In the genomic region with DNA sequence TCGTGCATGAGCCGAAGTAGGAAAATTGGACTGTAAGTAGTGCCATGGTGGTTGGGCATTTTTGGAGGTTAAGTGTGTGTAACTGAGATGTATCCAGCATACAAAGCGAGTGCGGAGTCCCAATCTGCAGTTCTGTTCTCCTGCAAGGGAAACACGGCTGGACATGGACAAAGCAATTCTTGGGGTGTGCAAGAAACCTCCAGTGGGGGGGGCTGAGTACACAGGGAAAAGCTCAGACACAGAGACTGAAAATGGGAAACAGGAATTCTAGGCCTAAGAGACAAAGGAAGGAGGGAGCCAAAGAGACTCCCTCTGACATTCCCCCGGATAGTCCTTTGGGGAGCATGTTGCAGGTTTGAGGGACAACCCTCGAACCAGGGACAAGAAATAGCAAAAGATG, we compare ENCODE assay signal across 12 cellular contexts.
A peak's percentile ranks its signal among the peaks of the same experiment; 100 is the strongest.
DNase-seq lines count a peak whose midpoint lies in the region; ATAC-seq and TF ChIP-seq lines count a peak whose summit lies in the region.
"Had no signal": no experiment of that assay in that cellular context is flagged by ENCODE, and none has a peak within 500 bp of the region (broad histone marks: within the 10 kb centered on the region; RNA-seq: fewer than 3 reads in every experiment).

No MANE protein-coding gene starts in this region.

- H4K8ac ChIP-seq in mesenchymal stem cell (ENCODE audit: low read length) = no peak overlapping the region

- H3K9me2 ChIP-seq in OCI-LY1 (ENCODE audit: low read depth, low read length) = no peaks in the 10 kb centered on the region

- H3K4me1 ChIP-seq in OCI-LY1 (ENCODE audit: insufficient read depth, low read length, severe bottlenecking) (no peaks in the 10 kb centered on the region), mesenchymal stem cell (ENCODE audit: control insufficient read depth, insufficient read depth, low read depth, low read length) (no peaks in the 10 kb centered on the region)
- H3K4me1 ChIP-seq: prostate gland had no signal

- no peaks in the 10 kb centered on the region for H3K9me3 Mint-ChIP-seq in endothelial cell (ENCODE audit: unreplicated experiment)

- peak; percentile 7; the same call in 1 of the 2 replicates for TF ChIP-seq CTCF in OCI-LY1 (IDR thresholded peaks at IDR 0.05; ENCODE audit: low read length)
- TF ChIP-seq CTCF in endothelial cell (IDR thresholded peaks at IDR 0.05; ENCODE audit: unreplicated experiment) = no peak

- H3K4me1 Mint-ChIP-seq in endothelial cell (ENCODE audit: unreplicated experiment) = no peaks in the 10 kb centered on the region

- H2BK15ac ChIP-seq in mesenchymal stem cell (ENCODE audit: low read depth, poor library complexity, severe bottlenecking) = no peak overlapping the region

- no peaks in the 10 kb centered on the region for H3F3A ChIP-seq in OCI-LY1 (ENCODE audit: insufficient read depth, low read length)

- no peaks in the 10 kb centered on the region for H3K9me3 ChIP-seq in OCI-LY1 (ENCODE audit: low read length)
- no peaks in the 10 kb centered on the region for H3K9me3 ChIP-seq in mesenchymal stem cell (ENCODE audit: control insufficient read depth, low read length)
- H3K9me3 ChIP-seq: prostate gland had no signal

- no peak overlapping the region for H3K4me3 Mint-ChIP-seq in endothelial cell (ENCODE audit: unreplicated experiment)

- peak; percentile 39 for DNase-seq in EL
- peak; percentile 8 for DNase-seq in endothelial cell (ENCODE audit: low spot score)
- DNase-seq in mesenchymal stem cell = peak; percentile 27
- DNase-seq in iPS-NIHi7 (ENCODE audit: extremely low spot score) = no peak
- DNase-seq: activated CD4-positive, alpha-beta T cell treated with anti-CD3 and anti-CD28 coated beads for 1 hour; activated gamma-delta T cell; islet precursor cell had no signal

- H3K4me3 ChIP-seq in OCI-LY1 (ENCODE audit: low read depth, low read length, poor library complexity, severe bottlenecking) = no peak overlapping the region
- H3K4me3 ChIP-seq in mesenchymal stem cell (ENCODE audit: insufficient read depth in 1 of 2, low read depth in 1 of 2, low read length in 2 of 2) = no peak overlapping the region
- H3K4me3 ChIP-seq: prostate gland had no signal

- no peak overlapping the region for H2BK5ac ChIP-seq in mesenchymal stem cell (ENCODE audit: low read depth, low read length, poor library complexity, severe bottlenecking)

- H3K23ac ChIP-seq in mesenchymal stem cell (ENCODE audit: low read length in 2 of 2) = no peak overlapping the region

- WGBS in mesenchymal stem cell = 96% methylated on average over 7 of the region's 7 CpGs

- no peak overlapping the region for H4K91ac ChIP-seq in mesenchymal stem cell (ENCODE audit: low read length)

- ATAC-seq in GM19395 (IDR thresholded peaks at IDR 0.05; ENCODE audit: unreplicated experiment) (no peak), HG03354 (IDR thresholded peaks at IDR 0.05; ENCODE audit: poor library complexity, severe bottlenecking, unreplicated experiment) (no peak), GM21737 (IDR thresholded peaks at IDR 0.05; ENCODE audit: unreplicated experiment) (no peak)

- H4K20me1 ChIP-seq in OCI-LY1 (ENCODE audit: insufficient read depth, low read length) = no peaks in the 10 kb centered on the region

- no peak overlapping the region for H3K18ac ChIP-seq in mesenchymal stem cell (ENCODE audit: low read depth in 1 of 2, low read length in 2 of 2)

- no peak overlapping the region for H2BK120ac ChIP-seq in mesenchymal stem cell (ENCODE audit: low read depth, low read length)

- H3K27ac ChIP-seq in OCI-LY1 (ENCODE audit: low read depth, low read length, poor library complexity, severe bottlenecking) (no peak overlapping the region), mesenchymal stem cell (ENCODE audit: low read length, poor library complexity, severe bottlenecking) (no peak overlapping the region)
- H3K27ac ChIP-seq: prostate gland had no signal

- H3K4me2 ChIP-seq in OCI-LY1 (ENCODE audit: low read length) (no peak overlapping the region), mesenchymal stem cell (ENCODE audit: low read length, poor library complexity, severe bottlenecking) (no peak overlapping the region)

- no peaks in the 10 kb centered on the region for H3K79me2 ChIP-seq in OCI-LY1 (ENCODE audit: insufficient read depth, low read length)

- peaks cover 3% of the 10 kb centered on the region for H3K36me3 Mint-ChIP-seq in endothelial cell (ENCODE audit: low read depth, unreplicated experiment)

- H3K36me3 ChIP-seq in OCI-LY1 (ENCODE audit: insufficient read depth, low read length) = no peaks in the 10 kb centered on the region
- no peaks in the 10 kb centered on the region for H3K36me3 ChIP-seq in mesenchymal stem cell (ENCODE audit: control insufficient read depth in 1 of 2, insufficient read depth in 2 of 2, low read depth in 1 of 2, low read length in 2 of 2)
- H3K36me3 ChIP-seq: prostate gland had no signal

- H3K27me3 Mint-ChIP-seq in endothelial cell (ENCODE audit: unreplicated experiment) = no peaks in the 10 kb centered on the region

- no peaks in the 10 kb centered on the region for H3K27me3 ChIP-seq in OCI-LY1 (ENCODE audit: insufficient read depth, low read length)
- H3K27me3 ChIP-seq in mesenchymal stem cell (ENCODE audit: control insufficient read depth in 1 of 2, insufficient read depth in 1 of 2, low read length in 2 of 2) = no peaks in the 10 kb centered on the region

- no peaks in the 10 kb centered on the region for H3K79me1 ChIP-seq in mesenchymal stem cell (replicated peaks; ENCODE audit: low read length, poor library complexity, severe bottlenecking)

- H2BK12ac ChIP-seq in mesenchymal stem cell (ENCODE audit: low read length in 2 of 2) = no peak overlapping the region

- H3K14ac ChIP-seq in mesenchymal stem cell (ENCODE audit: low read length in 2 of 2) = no peak overlapping the region

- no peak overlapping the region for H3K27ac Mint-ChIP-seq in endothelial cell (ENCODE audit: unreplicated experiment)

- no peak overlapping the region for H3K4ac ChIP-seq in mesenchymal stem cell (ENCODE audit: low read depth in 1 of 2, low read length in 2 of 2)

- no peak overlapping the region for H2AK5ac ChIP-seq in mesenchymal stem cell (ENCODE audit: low read length, severe bottlenecking)

- H3K9ac ChIP-seq in OCI-LY1 (ENCODE audit: low read length) = no peak overlapping the region
- no peak overlapping the region for H3K9ac ChIP-seq in mesenchymal stem cell (ENCODE audit: low read length)

- H2AFZ ChIP-seq in OCI-LY1 (ENCODE audit: low read length) (no peak overlapping the region), mesenchymal stem cell (ENCODE audit: low read depth, low read length) (no peak overlapping the region)
